14 cellular contexts compared by ENCODE assay signal in genomic region chr21:15204140-15204774, GRCh38.
DNase-seq lines count a peak whose midpoint lies in the region; TF ChIP-seq lines count a peak whose summit lies in the region.
"Had no signal": no experiment of that assay in that cellular context is flagged by ENCODE, and none has a peak within 500 bp of the region (broad histone marks: within the 10 kb centered on the region; RNA-seq: fewer than 3 reads in every experiment).

No MANE protein-coding gene starts in this region.

- peaks cover 24% of the 10 kb centered on the region for H3K4me1 Mint-ChIP-seq in nephron

- no peak overlapping the region for H3K4me3 ChIP-seq in left ventricle myocardium inferior

- no peaks in the 10 kb centered on the region for H3K9me3 ChIP-seq in left ventricle myocardium inferior (replicated peaks)

- H3K4me3 Mint-ChIP-seq in nephron = no peak overlapping the region
- H3K4me3 Mint-ChIP-seq: CD14-positive monocyte had no signal

- H3K27me3 Mint-ChIP-seq in nephron (ENCODE audit: low read depth) = no peaks in the 10 kb centered on the region

- peaks cover 26% of the 10 kb centered on the region for H3K4me1 ChIP-seq in left ventricle myocardium inferior

- H3K36me3 Mint-ChIP-seq in nephron (ENCODE audit: low read depth) = no peaks in the 10 kb centered on the region
- H3K36me3 Mint-ChIP-seq: CD14-positive monocyte had no signal

- in situ Hi-C loops in Caki2 (cut with HindIII; ENCODE audit: low pct_unique_long_range_greater_than_20kb, low sequenced_read_pairs) = no loop called here
- in situ Hi-C loops in G401 (cut with HindIII; ENCODE audit: low sequenced_read_pairs) = no loop called here

- TF ChIP-seq CTCF in left ventricle myocardium inferior (IDR thresholded peaks at IDR 0.05; ENCODE audit: borderline replicate concordance) = no peak
- no peak for TF ChIP-seq CTCF in nephron (IDR thresholded peaks at IDR 0.05; ENCODE audit: unreplicated experiment in 3 of 3)

- H3K27ac ChIP-seq in left ventricle myocardium inferior (replicated peaks) = peak overlapping the region; percentile 72

- peaks cover 5% of the 10 kb centered on the region for H3K9me3 Mint-ChIP-seq in nephron
- H3K9me3 Mint-ChIP-seq: CD14-positive monocyte had no signal

- peak; percentile 71 for DNase-seq in Caki2 (ENCODE audit: low read depth)
- DNase-seq in NCI-H69 (lab: John Stamatoyannopoulos, UW) = peak; percentile 11
- no peak for DNase-seq in left ventricle myocardium inferior
- DNase-seq in G401 (ENCODE audit: low spot score) = no peak
- DNase-seq in T-helper 1 cell = no peak
- no peak for DNase-seq in NCI-H146 (lab: John Stamatoyannopoulos, UW)
- DNase-seq in NCI-H1930 (lab: John Stamatoyannopoulos, UW) = no peak
- DNase-seq: MV-4-11, NCI-H1417 treated with DMSO at 0.1 percent for 48 hours, NCI-H2081, NCI-H510A, NCI-H82 had no signal

- H3K36me3 ChIP-seq in left ventricle myocardium inferior = no peaks in the 10 kb centered on the region

- H3K27ac Mint-ChIP-seq in nephron = peak overlapping the region; percentile 48 to 63 (median 62)
- H3K27ac Mint-ChIP-seq: CD14-positive monocyte had no signal

- H3K27me3 ChIP-seq in left ventricle myocardium inferior (ENCODE audit: low read depth) = no peaks in the 10 kb centered on the region

- intact Hi-C loops in left ventricle myocardium inferior (cut with micrococcal nuclease) = no loop called here

Comparison
In these comparisons a context has a peak if more than half of its experiments do, and no peak if none do; other contexts are left out.
1. DNase-seq: peak in Caki2 (single experiment) and NCI-H69 (single experiment); none in left ventricle myocardium inferior (single experiment), G401 (single experiment), T-helper 1 cell (0 of 5), NCI-H146 (single experiment) and NCI-H1930 (0 of 2).